1 cellular context compared by ENCODE assay signal in genomic region chr20:25196701-25197120, GRCh38.
TF ChIP-seq lines count a peak whose summit lies in the region.

No MANE protein-coding gene starts in this region.

TF ChIP-seq in SK-N-SH, 30 proteins besides CTCF, POLR2A, EP300 and RAD21 (continued from another document):
- TF ChIP-seq ZBTB33 (IDR thresholded peaks at IDR 0.05; ENCODE audit: borderline replicate concordance, low read depth) (no peak), FOSL2 (IDR thresholded peaks at IDR 0.05; ENCODE audit: borderline replicate concordance, low read depth) (no peak)
TF ChIP-seq in SK-N-SH: peak in this region for 0.
